ENCODE assay signal across 1 cellular context in the genomic region with DNA sequence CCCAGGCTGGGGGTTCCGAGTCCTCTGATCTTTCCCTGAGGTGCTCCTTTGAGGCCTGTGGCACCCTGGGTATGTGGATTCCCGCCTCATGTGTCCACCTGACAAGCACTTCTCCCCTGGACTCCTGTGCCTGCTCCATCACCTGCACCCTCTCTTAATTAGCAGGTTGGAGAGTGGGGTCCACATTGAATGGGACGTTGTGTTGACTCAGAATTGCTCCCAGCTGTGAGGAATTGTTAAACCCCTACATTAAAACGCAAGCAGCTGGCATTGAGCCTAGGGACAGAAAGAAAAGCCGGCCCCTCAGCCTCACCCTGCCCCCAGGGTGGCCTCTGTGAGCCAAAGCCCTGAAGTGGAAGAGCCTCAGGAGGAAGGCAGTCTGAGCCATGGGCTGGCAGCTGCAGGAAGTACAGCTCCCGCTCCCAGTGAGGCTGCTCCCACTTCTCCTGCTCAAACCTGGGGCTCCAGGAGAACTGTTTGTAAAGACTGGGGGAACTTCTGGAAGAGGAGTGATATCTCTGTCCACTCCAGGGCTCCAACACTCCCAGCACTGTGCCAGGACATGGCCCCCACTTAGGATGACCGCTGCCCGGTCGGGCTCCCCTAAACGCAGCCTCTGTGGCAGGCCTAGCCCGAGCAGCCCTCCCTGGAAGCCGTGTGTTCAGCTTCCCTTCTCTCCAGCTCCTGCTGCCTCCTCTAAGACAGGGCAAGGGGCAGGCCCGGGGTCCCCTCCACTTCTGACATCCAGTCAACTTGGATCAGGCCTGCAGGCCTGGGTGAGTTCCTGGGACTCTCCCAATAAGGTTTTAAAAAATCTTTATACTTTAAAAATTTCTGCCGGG.
TF ChIP-seq lines count a peak whose summit lies in the region.

No MANE protein-coding gene starts in this region.

TF ChIP-seq in HEK293, 187 proteins besides CTCF, POLR2A, EP300 and RAD21 (continued from another document):
- TF ChIP-seq, protein P1, sequence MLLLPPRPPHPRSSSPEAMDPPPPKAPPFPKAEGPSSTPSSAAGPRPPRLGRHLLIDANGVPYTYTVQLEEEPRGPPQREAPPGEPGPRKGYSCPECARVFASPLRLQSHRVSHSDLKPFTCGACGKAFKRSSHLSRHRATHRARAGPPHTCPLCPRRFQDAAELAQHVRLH (tag by site-specific recombination; IDR thresholded peaks at IDR 0.05), result no peak
- TF ChIP-seq, protein P2, sequence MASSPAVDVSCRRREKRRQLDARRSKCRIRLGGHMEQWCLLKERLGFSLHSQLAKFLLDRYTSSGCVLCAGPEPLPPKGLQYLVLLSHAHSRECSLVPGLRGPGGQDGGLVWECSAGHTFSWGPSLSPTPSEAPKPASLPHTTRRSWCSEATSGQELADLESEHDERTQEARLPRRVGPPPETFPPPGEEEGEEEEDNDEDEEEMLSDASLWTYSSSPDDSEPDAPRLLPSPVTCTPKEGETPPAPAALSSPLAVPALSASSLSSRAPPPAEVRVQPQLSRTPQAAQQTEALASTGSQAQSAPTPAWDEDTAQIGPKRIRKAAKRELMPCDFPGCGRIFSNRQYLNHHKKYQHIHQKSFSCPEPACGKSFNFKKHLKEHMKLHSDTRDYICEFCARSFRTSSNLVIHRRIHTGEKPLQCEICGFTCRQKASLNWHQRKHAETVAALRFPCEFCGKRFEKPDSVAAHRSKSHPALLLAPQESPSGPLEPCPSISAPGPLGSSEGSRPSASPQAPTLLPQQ (tag by site-specific recombination; IDR thresholded peaks at IDR 0.05), result peak; percentile 96
- TF ChIP-seq ZNF155 (tag by site-specific recombination; IDR thresholded peaks at IDR 0.05) (no peak), ZNF600 (tag by site-specific recombination; IDR thresholded peaks at IDR 0.05) (no peak), GLI4 (tag by site-specific recombination; IDR thresholded peaks at IDR 0.05) (no peak), ZNF223 (tag by site-specific recombination; IDR thresholded peaks at IDR 0.05) (peak; percentile 60; the same call in 1 of the 2 replicates), KLF10 (tag by site-specific recombination; IDR thresholded peaks at IDR 0.05) (no peak), PRDM10 (tag by site-specific recombination; IDR thresholded peaks at IDR 0.05) (no peak), TCF7L2 (IDR thresholded peaks at IDR 0.05; ENCODE audit: borderline replicate concordance, low read depth, low read length) (no peak), REST (tag by site-specific recombination; IDR thresholded peaks at IDR 0.05) (no peak), ZNF544 (tag by site-specific recombination; IDR thresholded peaks at IDR 0.05) (no peak), ZEB2 (tag by site-specific recombination; IDR thresholded peaks at IDR 0.05) (no peak), ZNF174 (tag by site-specific recombination; IDR thresholded peaks at IDR 0.05) (no peak), ZNF112 (tag by site-specific recombination; IDR thresholded peaks at IDR 0.05) (no peak)
